In genomic region chr17:75681289-75681688, GRCh38 we compare ENCODE assay signal across 17 cellular contexts. TPM values are rescaled to one million over a fixed set of nuclear protein-coding genes. Genes with fewer than 3 reads are reported as not detected.
DNase-seq lines count a peak whose midpoint lies in the region; ATAC-seq and TF ChIP-seq lines count a peak whose summit lies in the region.
"Had no signal": no experiment of that assay in that cellular context is flagged by ENCODE, and none has a peak within 500 bp of the region (broad histone marks: within the 10 kb centered on the region; RNA-seq: fewer than 3 reads in every experiment).

No MANE protein-coding gene starts in this region.

- peaks cover 47% of the 10 kb centered on the region for H3F3A ChIP-seq in PC-9 (ENCODE audit: insufficient read depth, low read depth)

- H2AFZ ChIP-seq in PC-9 (no peak overlapping the region), osteoblast (ENCODE audit: low read length) (no peak overlapping the region)

- TF ChIP-seq CTCF in AG09319 (IDR thresholded peaks at IDR 0.05; ENCODE audit: low read depth, low read length) (no peak), PC-9 (conservative IDR thresholded peaks at IDR 0.05) (no peak), osteoblast (IDR thresholded peaks at IDR 0.05; ENCODE audit: extremely low read depth, low read depth, low read length) (no peak)

- no peak for ATAC-seq in GM21529 (IDR thresholded peaks at IDR 0.05; ENCODE audit: unreplicated experiment)
- no peak for ATAC-seq in GM21825 (IDR thresholded peaks at IDR 0.05; ENCODE audit: unreplicated experiment)
- ATAC-seq: K562, pancreas had no signal

- DNase-seq in AG09319 (ENCODE audit: extremely low read depth, low read depth) = peak; percentile 84
- DNase-seq in PC-9 = peak in 1 of 2 experiments; percentile 46
- DNase-seq in dedifferentiated amniotic fluid mesenchymal stem cell (ENCODE audit: extremely low spot score) = peak; percentile 40
- DNase-seq in osteoblast (ENCODE audit: insufficient read length, low spot score, missing footprints) = no peak
- DNase-seq in NCI-H1417 treated with DMSO at 0.1 percent for 48 hours (lab: John Stamatoyannopoulos, UW) = no peak
- no peak for DNase-seq in stimulated activated CD8-positive, alpha-beta memory T cell treated with anti-CD3 and anti-CD28 coated beads, Interleukin-4, amount 100 ng/mL, for 48 hours
- DNase-seq: activated CD4-positive, CD25-positive, alpha-beta regulatory T cell; activated T-cell treated with anti-CD3 and anti-CD28 coated beads, Interleukin-2, amount 50 U/mL, for 72 hours; cerebellar nuclear complex; pancreas; stimulated activated CD4-positive, alpha-beta T cell treated with anti-CD3 and anti-CD28 coated beads, Interleukin-4, amount 100 ng/mL, for 4 hours; testis had no signal

- H4K20me1 ChIP-seq in PC-9 (ENCODE audit: insufficient read depth) (peaks cover 6% of the 10 kb centered on the region; the same call in 1 of the 2 replicates), osteoblast (ENCODE audit: insufficient read depth, low read length) (peaks cover 20% of the 10 kb centered on the region)

- H3K9me3 ChIP-seq in PC-9 (ENCODE audit: insufficient read depth, low read depth) = no peaks in the 10 kb centered on the region
- no peaks in the 10 kb centered on the region for H3K9me3 ChIP-seq in osteoblast (ENCODE audit: low read depth, low read length)
- H3K9me3 ChIP-seq: pancreas, testis had no signal

- H3K4me2 ChIP-seq in PC-9 (peak overlapping the region; percentile 12; the same call in 1 of the 2 replicates), osteoblast (ENCODE audit: insufficient read depth, low read length) (no peak overlapping the region)

- H3K4me3 ChIP-seq in PC-9 (no peak overlapping the region), osteoblast (ENCODE audit: insufficient read depth, low read length) (no peak overlapping the region)
- H3K4me3 ChIP-seq: K562, lung, pancreas, testis had no signal

- POLR2A ChIA-PET in PC-9 (lab: Charles Lee; ENCODE audit: unreplicated experiment) = interaction anchor here (0.6 kb wide), 1 partner anchor 7 kb away, joined by 30 read pairs; no protein-coding TSS in a partner anchor

- intact Hi-C loops in PC-9 (cut with micrococcal nuclease; ENCODE audit: unreplicated experiment) = no loop called here

- H3K27me3 ChIP-seq in PC-9 (ENCODE audit: insufficient read depth, low read depth) (no peaks in the 10 kb centered on the region), osteoblast (ENCODE audit: insufficient read depth, low read length) (no peaks in the 10 kb centered on the region)
- H3K27me3 ChIP-seq: pancreas, testis had no signal

- H3K79me2 ChIP-seq in PC-9 (ENCODE audit: low read depth) (peaks cover 61% of the 10 kb centered on the region), osteoblast (ENCODE audit: insufficient read depth, low read length) (peaks cover 68% of the 10 kb centered on the region)

- peak overlapping the region; percentile 51; the same call in 1 of the 2 replicates for H3K27ac ChIP-seq in PC-9
- H3K27ac ChIP-seq in osteoblast (ENCODE audit: low read depth, low read length) = peak overlapping the region; percentile 40
- H3K27ac ChIP-seq: pancreas, testis had no signal

- H3K9me2 ChIP-seq in PC-9 (ENCODE audit: insufficient read depth) = no peaks in the 10 kb centered on the region

- CTCF ChIA-PET in PC-9 (lab: Charles Lee) = no interaction called here

- H3K36me3 ChIP-seq in PC-9 (ENCODE audit: low read depth) (no peaks in the 10 kb centered on the region), osteoblast (ENCODE audit: insufficient read depth, low read length) (peaks cover 13% of the 10 kb centered on the region)
- H3K36me3 ChIP-seq: pancreas had no signal

- no TSS peak for BruUV-seq in PC-9 (replicated peaks; lab: Mats Ljungman, UMichigan)

- peaks cover 68% of the 10 kb centered on the region for H3K4me1 ChIP-seq in PC-9 (replicated peaks; ENCODE audit: insufficient read depth)
- peaks cover 48% of the 10 kb centered on the region for H3K4me1 ChIP-seq in osteoblast (ENCODE audit: insufficient read depth, low read length)

RNA-seq across cellular contexts. Expression of gene SAP30BP, which starts 14.2 kb away (rescaled TPM):
- total RNA-seq in PC-9 (2021) = 79.5 and 80.3 TPM in 2 replicates
- 48.1 and 60.7 TPM in 2 replicates for total RNA-seq in osteoblast

RNA-seq across cellular contexts. Expression of gene RECQL5, which starts 14.3 kb away (rescaled TPM):
- total RNA-seq in PC-9 (2021) (41.0 and 44.2 TPM in 2 replicates), osteoblast (17.7 and 24.5 TPM in 2 replicates)

RNA-seq across cellular contexts. Expression of gene ITGB4, which starts 40.0 kb away (rescaled TPM):
- total RNA-seq in PC-9 (2021) (448 and 461 TPM in 2 replicates), osteoblast (0.29 and 0.36 TPM in 2 replicates)

RNA-seq across cellular contexts. Expression of gene SMIM5, which starts 48.1 kb away (rescaled TPM):
- 0.31 and 0.40 TPM in 2 replicates for total RNA-seq in PC-9 (2021)
- under 0.01 TPM in 1 of 2 replicates, not detected in the other for total RNA-seq in osteoblast
- total RNA-seq: H4, K562 had no signal

Comparison
In these comparisons a context has a peak if more than half of its experiments do, and no peak if none do; other contexts are left out.
1. DNase-seq: peak in AG09319 (single experiment) and dedifferentiated amniotic fluid mesenchymal stem cell (single experiment); none in osteoblast (single experiment), NCI-H1417 treated with DMSO at 0.1 percent for 48 hours (single experiment) and stimulated activated CD8-positive, alpha-beta memory T cell treated with anti-CD3 and anti-CD28 coated beads, Interleukin-4, amount 100 ng/mL, for 48 hours (single experiment).
2. RNA of gene ITGB4, which starts 40.0 kb away (total RNA-seq): 448 to 461 TPM in PC-9; 0.29 to 0.36 TPM in osteoblast; every median in the first group is over 100 times any median in the second.